Comparison of ENCODE assay signal across 16 cellular contexts in the genomic region with DNA sequence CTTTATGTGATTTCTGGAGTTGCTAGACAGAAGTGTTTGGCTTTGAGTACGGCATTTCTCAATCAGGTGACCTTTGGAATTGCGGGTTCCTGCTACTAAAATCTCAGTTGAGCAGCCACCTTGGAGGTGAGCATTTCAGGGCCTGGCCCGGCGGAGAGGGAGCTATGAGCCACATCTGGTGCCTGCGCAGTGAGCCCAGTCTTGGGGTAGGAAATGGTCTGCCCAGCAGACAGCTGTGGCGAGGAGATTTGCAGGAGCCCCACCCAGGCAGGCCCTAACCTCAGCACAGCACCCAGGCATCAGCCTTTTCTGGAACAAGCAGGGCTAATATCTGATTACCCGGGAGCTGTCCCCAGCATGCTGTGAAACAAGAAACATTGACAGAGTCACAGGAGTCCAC.
DNase-seq lines count a peak whose midpoint lies in the region; ATAC-seq, FAIRE-seq and TF ChIP-seq lines count a peak whose summit lies in the region.
"Had no signal": no experiment of that assay in that cellular context is flagged by ENCODE, and none has a peak within 500 bp of the region (broad histone marks: within the 10 kb centered on the region; RNA-seq: fewer than 3 reads in every experiment).

No MANE protein-coding gene starts in this region.

- H3K4me3 ChIP-seq in left ventricle myocardium inferior = no peak overlapping the region
- peak overlapping the region; percentile 43 to 66 (median 46) for H3K4me3 ChIP-seq in liver (ENCODE audit: low read depth in 1 of 3, low read length in 3 of 3)
- H3K4me3 ChIP-seq in pancreas = peak overlapping the region in 1 of 4 donors; percentile 25
- no peak overlapping the region for H3K4me3 ChIP-seq in spleen
- H3K4me3 ChIP-seq: GM23338, PC-9 had no signal

- 52% methylated on average over 7 of the region's 7 CpGs for WGBS in liver
- 40 to 54% methylated on average over 7 of the region's 7 CpGs for WGBS in pancreas, 2 donors
- WGBS in spleen, 5 donors = 82 to 93% (median 92%) methylated on average over 7 of the region's 7 CpGs

- intact Hi-C loops in Right ventricle myocardium inferior (cut with DNase I) = no loop called here
- intact Hi-C loops in left ventricle myocardium inferior (cut with micrococcal nuclease) = no loop called here
- intact Hi-C loops in pancreas (cut with DNase I) = no loop called here
- intact Hi-C loops in spleen (cut with DNase I; ENCODE audit: low total_unique reads) = no loop called here

- no peak for FAIRE-seq in pancreas (lab: Jason Lieb, UNC)

- H3K36me3 ChIP-seq in left ventricle myocardium inferior = no peaks in the 10 kb centered on the region
- no peaks in the 10 kb centered on the region for H3K36me3 ChIP-seq in liver (ENCODE audit: control insufficient read depth in 4 of 4, insufficient read depth in 3 of 4, low read depth in 1 of 4, low read length in 3 of 4)
- no peaks in the 10 kb centered on the region for H3K36me3 ChIP-seq in pancreas
- peaks cover 0 to 55% (median 1%) of the 10 kb centered on the region in 6 donors for H3K36me3 ChIP-seq in spleen

- no peak for DNase-seq in Right ventricle myocardium inferior (ENCODE audit: missing footprints)
- no peak for DNase-seq in left ventricle myocardium inferior
- peak in 4 of 6 donors; percentile 31 to 58 (median 52) for DNase-seq in pancreas
- DNase-seq in spleen = peak; percentile 50
- DNase-seq in HCEC 1CT = no peak
- no peak for DNase-seq in GM19238 (ENCODE audit: insufficient read length, low spot score)
- no peak for DNase-seq in NCI-H1930 (lab: John Stamatoyannopoulos, UW)
- DNase-seq: 8988T; Calu3; CD4-positive, alpha-beta memory T cell; KBM-7; NCI-H1417 treated with DMSO at 0.1 percent for 48 hours; NCI-H2029 treated with DMSO at 0.1 percent for 48 hours; PC-9 had no signal

- no peak overlapping the region for H3K27ac ChIP-seq in left ventricle myocardium inferior (replicated peaks)
- peak overlapping the region; percentile 85 to 90 for H3K27ac ChIP-seq in liver (ENCODE audit: low read depth in 1 of 2, low read length in 2 of 2)
- H3K27ac ChIP-seq in pancreas = peak overlapping the region; percentile 16 to 55 (median 44)
- no peak overlapping the region for H3K27ac ChIP-seq in spleen
- H3K27ac ChIP-seq: PC-9 had no signal

- TF ChIP-seq CTCF in left ventricle myocardium inferior (IDR thresholded peaks at IDR 0.05; ENCODE audit: borderline replicate concordance) = no peak
- TF ChIP-seq CTCF in liver (IDR thresholded peaks at IDR 0.05; ENCODE audit: low read depth, low read length, missing input control) = no peak
- no peak for TF ChIP-seq CTCF in pancreas (IDR thresholded peaks at IDR 0.05)
- no peak for TF ChIP-seq CTCF in spleen (IDR thresholded peaks at IDR 0.05 in 8 of 11, conservative IDR thresholded peaks at IDR 0.05 in 3 of 11)

- H3K9me3 ChIP-seq in left ventricle myocardium inferior (replicated peaks) = no peaks in the 10 kb centered on the region
- no peaks in the 10 kb centered on the region for H3K9me3 ChIP-seq in liver (ENCODE audit: control insufficient read depth in 4 of 4, low read length in 3 of 4)
- H3K9me3 ChIP-seq in pancreas = no peaks in the 10 kb centered on the region
- no peaks in the 10 kb centered on the region for H3K9me3 ChIP-seq in spleen

- H3K27me3 ChIP-seq in left ventricle myocardium inferior (ENCODE audit: low read depth) = no peaks in the 10 kb centered on the region
- no peaks in the 10 kb centered on the region for H3K27me3 ChIP-seq in liver (ENCODE audit: control insufficient read depth in 4 of 4, insufficient read depth in 4 of 4, low read length in 3 of 4)
- H3K27me3 ChIP-seq in pancreas = no peaks in the 10 kb centered on the region
- no peaks in the 10 kb centered on the region for H3K27me3 ChIP-seq in spleen (replicated peaks in 1 of 7)

- no peaks in the 10 kb centered on the region for H3K4me1 ChIP-seq in left ventricle myocardium inferior
- peaks cover 0 to 7% (median 2%) of the 10 kb centered on the region in 4 donors for H3K4me1 ChIP-seq in liver (ENCODE audit: control insufficient read depth in 4 of 4, insufficient read depth in 4 of 4, low read length in 3 of 4)
- peaks cover 0 to 8% (median 5%) of the 10 kb centered on the region in 3 donors for H3K4me1 ChIP-seq in pancreas
- no peaks in the 10 kb centered on the region for H3K4me1 ChIP-seq in spleen

- TF ChIP-seq RAD21 in liver (IDR thresholded peaks at IDR 0.05) = peak in 1 of 2 donors; percentile 15

- peak overlapping the region; percentile 44 to 79 for H3K9ac ChIP-seq in liver (ENCODE audit: low read depth in 1 of 2, low read length in 2 of 2)

- ATAC-seq in Right ventricle myocardium inferior (peak; percentile 13), pancreas (peak; percentile 48 to 59 (median 55))
- ATAC-seq: GM23338 had no signal

- no peak for TF ChIP-seq POLR2A in spleen (IDR thresholded peaks at IDR 0.05)

TF ChIP-seq in liver, 16 proteins besides CTCF, POLR2A, EP300 and RAD21:
- TF ChIP-seq NR2F2 (IDR thresholded peaks at IDR 0.05) (no peak), RXRA (IDR thresholded peaks at IDR 0.05) (no peak), FOXA2 (IDR thresholded peaks at IDR 0.05) (no peak), HNF4A (conservative IDR thresholded peaks at IDR 0.05) (peak; percentile 59 to 80), TAF1 (conservative IDR thresholded peaks at IDR 0.05) (peak; percentile 64), EGR1 (IDR thresholded peaks at IDR 0.05; ENCODE audit: low read depth in 2 of 2) (no peak), YY1 (IDR thresholded peaks at IDR 0.05) (peak; percentile 6), HNF4G (IDR thresholded peaks at IDR 0.05) (peak; percentile 59), FOXA1 (IDR thresholded peaks at IDR 0.05) (no peak), JUND (IDR thresholded peaks at IDR 0.05) (no peak), GABPA (IDR thresholded peaks at IDR 0.05 in 1 of 2, conservative IDR thresholded peaks at IDR 0.05 in 1 of 2) (no peak), SP1 (IDR thresholded peaks at IDR 0.05) (no peak)
- TF ChIP-seq, protein P1, sequence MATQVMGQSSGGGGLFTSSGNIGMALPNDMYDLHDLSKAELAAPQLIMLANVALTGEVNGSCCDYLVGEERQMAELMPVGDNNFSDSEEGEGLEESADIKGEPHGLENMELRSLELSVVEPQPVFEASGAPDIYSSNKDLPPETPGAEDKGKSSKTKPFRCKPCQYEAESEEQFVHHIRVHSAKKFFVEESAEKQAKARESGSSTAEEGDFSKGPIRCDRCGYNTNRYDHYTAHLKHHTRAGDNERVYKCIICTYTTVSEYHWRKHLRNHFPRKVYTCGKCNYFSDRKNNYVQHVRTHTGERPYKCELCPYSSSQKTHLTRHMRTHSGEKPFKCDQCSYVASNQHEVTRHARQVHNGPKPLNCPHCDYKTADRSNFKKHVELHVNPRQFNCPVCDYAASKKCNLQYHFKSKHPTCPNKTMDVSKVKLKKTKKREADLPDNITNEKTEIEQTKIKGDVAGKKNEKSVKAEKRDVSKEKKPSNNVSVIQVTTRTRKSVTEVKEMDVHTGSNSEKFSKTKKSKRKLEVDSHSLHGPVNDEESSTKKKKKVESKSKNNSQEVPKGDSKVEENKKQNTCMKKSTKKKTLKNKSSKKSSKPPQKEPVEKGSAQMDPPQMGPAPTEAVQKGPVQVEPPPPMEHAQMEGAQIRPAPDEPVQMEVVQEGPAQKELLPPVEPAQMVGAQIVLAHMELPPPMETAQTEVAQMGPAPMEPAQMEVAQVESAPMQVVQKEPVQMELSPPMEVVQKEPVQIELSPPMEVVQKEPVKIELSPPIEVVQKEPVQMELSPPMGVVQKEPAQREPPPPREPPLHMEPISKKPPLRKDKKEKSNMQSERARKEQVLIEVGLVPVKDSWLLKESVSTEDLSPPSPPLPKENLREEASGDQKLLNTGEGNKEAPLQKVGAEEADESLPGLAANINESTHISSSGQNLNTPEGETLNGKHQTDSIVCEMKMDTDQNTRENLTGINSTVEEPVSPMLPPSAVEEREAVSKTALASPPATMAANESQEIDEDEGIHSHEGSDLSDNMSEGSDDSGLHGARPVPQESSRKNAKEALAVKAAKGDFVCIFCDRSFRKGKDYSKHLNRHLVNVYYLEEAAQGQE (IDR thresholded peaks at IDR 0.05) = no peak
- TF ChIP-seq, protein P2, sequence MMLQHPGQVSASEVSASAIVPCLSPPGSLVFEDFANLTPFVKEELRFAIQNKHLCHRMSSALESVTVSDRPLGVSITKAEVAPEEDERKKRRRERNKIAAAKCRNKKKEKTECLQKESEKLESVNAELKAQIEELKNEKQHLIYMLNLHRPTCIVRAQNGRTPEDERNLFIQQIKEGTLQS (IDR thresholded peaks at IDR 0.05) = no peak
- TF ChIP-seq, protein P3, sequence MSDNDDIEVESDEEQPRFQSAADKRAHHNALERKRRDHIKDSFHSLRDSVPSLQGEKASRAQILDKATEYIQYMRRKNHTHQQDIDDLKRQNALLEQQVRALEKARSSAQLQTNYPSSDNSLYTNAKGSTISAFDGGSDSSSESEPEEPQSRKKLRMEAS (IDR thresholded peaks at IDR 0.05) = no peak
TF ChIP-seq in liver: peak in this region for 4.

Comparison
In these comparisons a context has a peak if more than half of its experiments do, and no peak if none do; other contexts are left out.
1. DNase-seq: peak in pancreas (4 of 6) and spleen (single experiment); none in Right ventricle myocardium inferior (single experiment), left ventricle myocardium inferior (single experiment), HCEC 1CT (single experiment), GM19238 (single experiment) and NCI-H1930 (0 of 2).
2. H3K27ac ChIP-seq: peak in liver (2 of 2) and pancreas (4 of 4); none in left ventricle myocardium inferior (single experiment) and spleen (0 of 8).
3. H3K4me3 ChIP-seq: peak in liver (3 of 3); none in left ventricle myocardium inferior (single experiment) and spleen (0 of 8).